In genomic region chr17:45101883-45102811, GRCh38 we compare ENCODE assay signal across 8 cellular contexts. TPM values are rescaled to one million over a fixed set of nuclear protein-coding genes. Genes with fewer than 3 reads are reported as not detected.
DNase-seq lines count a peak whose midpoint lies in the region; ATAC-seq and TF ChIP-seq lines count a peak whose summit lies in the region.
"Had no signal": no experiment of that assay in that cellular context is flagged by ENCODE, and none has a peak within 500 bp of the region (broad histone marks: within the 10 kb centered on the region; RNA-seq: fewer than 3 reads in every experiment).

No MANE protein-coding gene starts in this region.

- CTCF ChIA-PET in A673 (lab: Charles Lee): no interaction called here

- H3K4me1 ChIP-seq in H9 (ENCODE audit: insufficient read depth, low read length) (no peaks in the 10 kb centered on the region), A673 (ENCODE audit: insufficient read depth, low read length, poor library complexity, severe bottlenecking) (no peaks in the 10 kb centered on the region)

- ATAC-seq in HG03342 (IDR thresholded peaks at IDR 0.05; ENCODE audit: unreplicated experiment): no peak
- ATAC-seq: upper lobe of right lung had no signal

- no peak overlapping the region for H2AK5ac ChIP-seq in H9 (ENCODE audit: insufficient read length, low read length)

- no peaks in the 10 kb centered on the region for H4K20me1 ChIP-seq in H9 (ENCODE audit: control insufficient read depth, insufficient read depth, insufficient read length)

- no peak overlapping the region for H4K91ac ChIP-seq in H9 (ENCODE audit: insufficient read length, low read depth, low read length)

- H3K4me3 ChIP-seq in A673 (ENCODE audit: low read depth, low read length, poor library complexity, severe bottlenecking): no peak overlapping the region
- H3K4me3 ChIP-seq: upper lobe of right lung had no signal

- peak overlapping the region in 2 of 3 experiments; percentile 58 to 72; a peak in 1 of 7 replicates for H3K27ac Mint-ChIP-seq in H9
- H3K27ac Mint-ChIP-seq in chondrocyte (ENCODE audit: unreplicated experiment): peak overlapping the region; percentile 95
- peak overlapping the region; percentile 34 to 81 (median 70) for H3K27ac Mint-ChIP-seq in nephron

- no peak overlapping the region for H3K4me3 Mint-ChIP-seq in H9
- peak overlapping the region; percentile 40 for H3K4me3 Mint-ChIP-seq in chondrocyte (ENCODE audit: unreplicated experiment)
- H3K4me3 Mint-ChIP-seq in nephron: peak overlapping the region in 1 of 3 experiments; percentile 13

- intact Hi-C loops in A673 (cut with micrococcal nuclease; ENCODE audit: unreplicated experiment): no loop called here

- H2BK5ac ChIP-seq in H9 (ENCODE audit: insufficient read length, low read length): no peak overlapping the region

- H3K27me3 ChIP-seq in H9 (ENCODE audit: insufficient read depth, low read length) (no peaks in the 10 kb centered on the region), A673 (replicated peaks; ENCODE audit: insufficient read depth, low read depth, low read length, poor library complexity) (no peaks in the 10 kb centered on the region)
- H3K27me3 ChIP-seq: upper lobe of right lung had no signal

- no peak overlapping the region for H4K5ac ChIP-seq in H9 (ENCODE audit: insufficient read length, low read depth, low read length)

- H3K14ac ChIP-seq in H9 (ENCODE audit: insufficient read depth, low read length): no peak overlapping the region

- H3K27ac ChIP-seq in H9 (ENCODE audit: insufficient read length, low read depth, low read length) (no peak overlapping the region), A673 (ENCODE audit: low read depth, low read length, poor library complexity, severe bottlenecking) (no peak overlapping the region)
- H3K27ac ChIP-seq: upper lobe of right lung had no signal

- no peaks in the 10 kb centered on the region for H3K23me2 ChIP-seq in H9 (ENCODE audit: insufficient read length, low read depth, low read length, poor library complexity, severe bottlenecking)

- DNase-seq in H9 (peak; percentile 20), chondrocyte (ENCODE audit: low spot score) (no peak), A673 (ENCODE audit: low spot score) (no peak), NCI-H2029 (lab: John Stamatoyannopoulos, UW) (no peak)
- DNase-seq: activated gamma-delta T cell, upper lobe of right lung had no signal

- POLR2A ChIA-PET in A673 (lab: Charles Lee; ENCODE audit: low non-redundant PET): no interaction called here

- H3K36me3 ChIP-seq in A673 (ENCODE audit: insufficient read depth, low read length, poor library complexity, severe bottlenecking): peaks cover 46% of the 10 kb centered on the region

- no peak overlapping the region for H3K23ac ChIP-seq in H9 (ENCODE audit: insufficient read length, low read depth, low read length)

- no peaks in the 10 kb centered on the region for H3K27me3 Mint-ChIP-seq in H9 (ENCODE audit: low read depth)
- no peaks in the 10 kb centered on the region for H3K27me3 Mint-ChIP-seq in chondrocyte (ENCODE audit: low read depth)
- H3K27me3 Mint-ChIP-seq in nephron (ENCODE audit: low read depth): peaks cover 4% of the 10 kb centered on the region

- no peak overlapping the region for H3K4ac ChIP-seq in H9 (ENCODE audit: low read depth, low read length)

- no peak overlapping the region for H3K4me2 ChIP-seq in H9 (ENCODE audit: insufficient read depth, insufficient read length, low read length)

- H3K9ac ChIP-seq in H9 (ENCODE audit: extremely low read depth, insufficient read length, low read length): no peak overlapping the region

- BruUV-seq in A673 (replicated peaks; lab: Mats Ljungman, UMichigan): no TSS peak

- peaks cover 37 to 92% (median 82%) of the 10 kb centered on the region in 3 experiments; a peak in 6 of 7 replicates for H3K36me3 Mint-ChIP-seq in H9 (ENCODE audit: insufficient read depth in 1 of 3, low read depth in 3 of 3)
- H3K36me3 Mint-ChIP-seq in chondrocyte (ENCODE audit: low read depth): peaks cover 38% of the 10 kb centered on the region
- H3K36me3 Mint-ChIP-seq in nephron (ENCODE audit: low read depth): peaks cover 70% of the 10 kb centered on the region

- no peak overlapping the region for H2AFZ ChIP-seq in H9 (ENCODE audit: low read length)

- no CpG with 5 or more reads among the region's 12 CpGs for WGBS in H9 (ENCODE audit: extremely low coverage, insufficient read length, low lambda C conversion rate)

- no peak overlapping the region for H3K18ac ChIP-seq in H9 (ENCODE audit: insufficient read length, low read depth, low read length)

- H2BK15ac ChIP-seq in H9 (ENCODE audit: low read depth, low read length): no peak overlapping the region

- no peak overlapping the region for H2BK12ac ChIP-seq in H9 (ENCODE audit: insufficient read length, low read depth, low read length)

- H3K79me2 ChIP-seq in H9 (ENCODE audit: insufficient read depth, low read length): no peaks in the 10 kb centered on the region; the same call in 1 of the 2 replicates

- H3K9me3 ChIP-seq in H9 (ENCODE audit: control insufficient read depth, low read depth, low read length) (no peaks in the 10 kb centered on the region), A673 (ENCODE audit: low read depth, low read length, poor library complexity, severe bottlenecking) (no peaks in the 10 kb centered on the region)
- H3K9me3 ChIP-seq: upper lobe of right lung had no signal

- no peak overlapping the region for H3K56ac ChIP-seq in H9 (ENCODE audit: insufficient read length, low read depth, low read length)

- TF ChIP-seq CTCF in H9 (conservative IDR thresholded peaks at IDR 0.05) (no peak), chondrocyte (IDR thresholded peaks at IDR 0.05) (no peak), nephron (IDR thresholded peaks at IDR 0.05; ENCODE audit: unreplicated experiment in 3 of 3) (no peak), A673 (conservative IDR thresholded peaks at IDR 0.05; ENCODE audit: low read depth, low read length) (no peak)

- H2BK120ac ChIP-seq in H9 (ENCODE audit: low read depth, low read length, poor library complexity, severe bottlenecking): no peak overlapping the region

- H3K79me1 ChIP-seq in H9 (ENCODE audit: insufficient read depth, low read depth, low read length, poor library complexity, severe bottlenecking): no peaks in the 10 kb centered on the region

- no peak overlapping the region for H3T11ph ChIP-seq in H9 (ENCODE audit: low read length)

- no peak overlapping the region for H2BK20ac ChIP-seq in H9 (ENCODE audit: low read depth, low read length, poor library complexity, severe bottlenecking)

- H3K9me3 Mint-ChIP-seq in H9: no peaks in the 10 kb centered on the region
- no peaks in the 10 kb centered on the region for H3K9me3 Mint-ChIP-seq in chondrocyte (ENCODE audit: low read depth)
- no peaks in the 10 kb centered on the region for H3K9me3 Mint-ChIP-seq in nephron

- no peak overlapping the region for H4K8ac ChIP-seq in H9 (replicated peaks; ENCODE audit: insufficient read length, low read depth, low read length)

- H3K4me1 Mint-ChIP-seq in H9 (peaks cover 0 to 7% of the 10 kb centered on the region in 2 experiments; a peak in 2 of 4 replicates), chondrocyte (ENCODE audit: low read depth) (peaks cover 34% of the 10 kb centered on the region), nephron (no peaks in the 10 kb centered on the region)

RNA-seq across cellular contexts. Expression of gene PLCD3, which starts 30.2 kb away (rescaled TPM):
- 41.6 and 48.5 TPM in 2 replicates for total RNA-seq in H9 (2021)
- total RNA-seq in chondrocyte: 123 to 135 TPM (median 128 TPM) in 3 replicates
- 12.0 and 18.5 TPM in 2 replicates for total RNA-seq in A673 (2021)

RNA-seq across cellular contexts. Expression of gene ACBD4, which starts 33.3 kb away (rescaled TPM):
- total RNA-seq in H9 (2021): 9.7 and 10.5 TPM in 2 replicates
- 4.7 to 6.8 TPM (median 5.6 TPM) in 3 replicates for total RNA-seq in chondrocyte
- 1.4 and 4.2 TPM in 2 replicates for total RNA-seq in A673 (2021)

RNA-seq across cellular contexts. Expression of gene NMT1, which starts 41.0 kb away (rescaled TPM):
- total RNA-seq in H9 (2021): 150 and 151 TPM in 2 replicates
- total RNA-seq in chondrocyte: 89.0 to 103 TPM (median 91.4 TPM) in 3 replicates
- total RNA-seq in A673 (2021): 108 and 118 TPM in 2 replicates

RNA-seq across cellular contexts. Expression of gene HEXIM1, which starts 46.1 kb away (rescaled TPM):
- total RNA-seq in H9 (2021): 32.4 and 33.0 TPM in 2 replicates
- 35.9 to 41.0 TPM (median 36.4 TPM) in 3 replicates for total RNA-seq in chondrocyte
- 21.2 and 22.1 TPM in 2 replicates for total RNA-seq in A673 (2021)

RNA-seq across cellular contexts. Expression of gene DCAKD, which starts 50.7 kb away (rescaled TPM):
- 48.3 and 53.2 TPM in 2 replicates for total RNA-seq in H9 (2021)
- 33.9 to 39.9 TPM (median 36.5 TPM) in 3 replicates for total RNA-seq in chondrocyte
- 19.1 and 21.8 TPM in 2 replicates for total RNA-seq in A673 (2021)
